ENCODE assay signal across 9 cellular contexts in the genomic region with DNA sequence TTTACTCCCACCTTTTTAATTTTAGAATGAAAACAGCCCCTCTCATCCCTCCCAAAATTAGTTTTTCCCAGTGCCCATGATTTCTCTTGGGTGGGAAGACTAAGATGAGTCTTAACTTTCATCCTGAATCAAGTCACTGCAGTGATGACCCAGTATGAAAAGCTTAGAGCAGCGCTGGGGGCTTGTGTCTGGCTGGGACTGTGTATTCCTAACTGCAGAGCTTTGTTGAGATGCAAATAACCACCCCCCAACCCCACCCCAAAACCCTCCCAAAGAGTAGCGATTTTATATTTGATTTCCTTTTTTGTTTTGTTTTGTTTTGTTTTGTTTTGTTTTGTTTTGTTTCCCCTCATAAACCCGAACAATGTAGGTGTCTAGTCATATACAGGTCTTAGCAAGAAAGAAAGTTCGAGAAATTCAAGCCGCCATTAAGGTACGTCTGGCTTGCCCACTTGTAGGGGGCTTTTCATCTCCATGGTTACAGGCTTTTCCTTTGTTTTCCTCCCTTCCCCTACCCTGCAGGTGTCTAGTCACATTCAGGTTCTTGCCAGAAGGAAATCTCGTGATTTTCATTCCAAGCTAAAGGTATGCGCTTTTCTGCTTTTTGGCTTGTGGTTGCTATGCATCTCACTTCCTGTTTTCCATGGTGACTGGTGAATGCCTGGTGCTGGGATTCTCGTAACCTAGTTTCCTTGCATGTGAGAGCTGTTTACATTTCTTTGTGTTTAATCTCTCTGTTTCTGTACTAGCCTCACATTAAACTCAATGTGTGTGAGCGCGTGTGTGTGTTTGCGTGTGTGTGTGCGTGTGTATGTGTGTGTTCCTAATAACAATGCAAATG.
DNase-seq lines count a peak whose midpoint lies in the region; ATAC-seq and TF ChIP-seq lines count a peak whose summit lies in the region.
"Had no signal": no experiment of that assay in that cellular context is flagged by ENCODE, and none has a peak within 500 bp of the region (broad histone marks: within the 10 kb centered on the region; RNA-seq: fewer than 3 reads in every experiment).

No MANE protein-coding gene starts in this region.

- ATAC-seq in HG02642 (IDR thresholded peaks at IDR 0.05; ENCODE audit: poor library complexity, unreplicated experiment) (no peak), GM21423 (IDR thresholded peaks at IDR 0.05; ENCODE audit: unreplicated experiment) (no peak)
- ATAC-seq: naive thymus-derived CD4-positive, alpha-beta T cell had no signal

- H3K4me3 ChIP-seq in H7 (ENCODE audit: insufficient read depth, low read depth, low read length): no peak overlapping the region
- no peak overlapping the region for H3K4me3 ChIP-seq in NT2/D1 (ENCODE audit: insufficient read length, low read depth)
- H3K4me3 ChIP-seq in foreskin fibroblast (ENCODE audit: low read depth in 1 of 2, low read length in 2 of 2): no peak overlapping the region

- no peaks in the 10 kb centered on the region for H3K9me3 ChIP-seq in NT2/D1 (ENCODE audit: insufficient read depth, low read length)

- peak; percentile 78 for DNase-seq in H7
- DNase-seq in NT2/D1 (ENCODE audit: low read depth, low spot score): peak; percentile 88
- peak; percentile 53 to 62 for DNase-seq in foreskin fibroblast
- DNase-seq in pulmonary artery endothelial cell (ENCODE audit: low read depth, low spot score): peak; percentile 92
- no peak for DNase-seq in HUDEP-2 (lab: John Stamatoyannopoulos, UW; ENCODE audit: unreplicated experiment in 76 of 76)
- no peak for DNase-seq in stimulated activated naive CD4-positive, alpha-beta T cell (lab: John Stamatoyannopoulos, UW)

- peak overlapping the region; percentile 59 for H3K9ac ChIP-seq in NT2/D1 (ENCODE audit: insufficient read length, low read depth)

- H3K27me3 ChIP-seq in H7 (ENCODE audit: control insufficient read depth, insufficient read depth, low read length): no peaks in the 10 kb centered on the region
- no peaks in the 10 kb centered on the region for H3K27me3 ChIP-seq in NT2/D1 (ENCODE audit: insufficient read depth, insufficient read length)

- no peaks in the 10 kb centered on the region for H3K36me3 ChIP-seq in H7 (replicated peaks; ENCODE audit: control insufficient read depth, insufficient read depth, low read length)
- H3K36me3 ChIP-seq in NT2/D1 (ENCODE audit: insufficient read depth, insufficient read length, low read length): peaks cover 3% of the 10 kb centered on the region

- TF ChIP-seq CTCF in foreskin fibroblast (IDR thresholded peaks at IDR 0.05; ENCODE audit: low read depth, low read length): no peak

- peaks cover 3% of the 10 kb centered on the region for H3K4me1 ChIP-seq in NT2/D1 (ENCODE audit: insufficient read depth, insufficient read length)

Comparison
In these comparisons a context has a peak if more than half of its experiments do, and no peak if none do; other contexts are left out.
1. DNase-seq: peak in H7 (single experiment), NT2/D1 (single experiment), foreskin fibroblast (2 of 2) and pulmonary artery endothelial cell (single experiment); none in HUDEP-2 (0 of 76) and stimulated activated naive CD4-positive, alpha-beta T cell (0 of 6).